ENCODE assay signal across 18 cellular contexts in the genomic region with DNA sequence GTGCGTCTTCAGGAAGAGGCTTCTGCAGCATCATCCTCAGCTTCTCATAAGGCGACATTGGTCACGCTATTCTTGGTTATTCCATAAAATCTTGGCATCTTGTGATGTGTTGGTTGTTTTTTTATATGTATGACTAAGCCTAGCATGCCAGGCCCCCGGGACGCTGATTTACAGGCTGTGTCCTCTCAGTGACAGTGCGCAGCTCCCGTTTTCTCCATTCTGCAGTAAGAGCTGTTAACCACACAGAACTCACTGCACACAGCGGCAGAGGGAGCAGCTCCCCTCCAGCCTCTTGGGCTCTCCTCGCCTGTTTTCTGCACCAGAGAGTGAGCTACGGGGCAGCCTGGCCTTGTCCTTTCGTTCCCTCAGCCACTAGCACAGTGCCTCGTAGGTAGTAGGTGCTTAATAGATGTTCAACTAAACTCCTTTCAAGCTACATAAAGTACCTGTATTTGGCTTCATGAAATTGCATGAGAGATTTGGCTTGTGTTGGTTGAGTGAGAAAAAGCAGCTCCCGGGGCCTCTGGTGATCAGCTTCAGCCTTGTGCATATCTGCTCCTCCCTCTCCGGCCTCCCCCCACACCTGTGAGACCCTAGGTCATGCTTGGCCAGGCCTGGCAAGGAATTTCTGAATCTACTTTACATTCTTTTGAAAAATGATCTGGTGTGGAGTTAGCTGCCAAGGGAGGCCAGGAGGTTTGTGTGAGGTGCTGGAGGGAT.
"Had no signal": no experiment of that assay in that cellular context is flagged by ENCODE, and none has a peak within 500 bp of the region (broad histone marks: within the 10 kb centered on the region; RNA-seq: fewer than 3 reads in every experiment).

No MANE protein-coding gene starts in this region.

- H3K79me2 ChIP-seq: hepatocyte had no signal

- DNase-seq: activated CD4-positive, alpha-beta T cell treated with anti-CD3 and anti-CD28 coated beads for 1 hour; activated CD4-positive, alpha-beta T cell treated with anti-CD3 and anti-CD28 coated beads, Interleukin-2, amount 50 U/mL, for 48 hours; activated naive CD4-positive, alpha-beta T cell treated with anti-CD3 and anti-CD28 coated beads for 36 hours; islet precursor cell; mesendoderm; psoas muscle; stimulated activated CD4-positive, alpha-beta T cell treated with anti-CD3 and anti-CD28 coated beads, Interleukin-12 subunit alpha, Interleukin-12 subunit beta, amount 100 ng/mL, for 4 hours; stimulated activated CD4-positive, alpha-beta T cell treated with anti-CD3 and anti-CD28 coated beads, Interleukin-2, amount 100 ng/mL, for 48 hours; T-helper 9 cell had no signal

- H3K4me2 ChIP-seq: hepatocyte had no signal

- H2AFZ ChIP-seq: hepatocyte had no signal

- H3K4me1 Mint-ChIP-seq: stimulated activated memory B cell treated with anti-CD40 and anti-IgM and Interleukin-4, amounts not matched to agents 10 μg/mL and 1 μg/mL and 100 μg/mL, for 72 hours had no signal

- H3K9me3 Mint-ChIP-seq: activated naive CD4-positive, alpha-beta T cell treated with anti-CD3 and anti-CD28 coated beads for 36 hours; activated T-helper 2 cell treated with anti-CD3 and anti-CD28 coated beads, Interferon-gamma antibody, Interleukin-2, Interleukin-4, amounts not matched to agents 10 μg/mL and 5 μg/mL and 100 μg/mL, durations not matched to agents 14 hours and 24 hours and 36 hours; nephron; stimulated activated memory B cell treated with anti-CD40 and anti-IgM and Interleukin-4, amounts not matched to agents 10 μg/mL and 1 μg/mL and 100 μg/mL, for 72 hours had no signal

- ATAC-seq: gastroesophageal sphincter, psoas muscle had no signal

- H3K27ac ChIP-seq: ascending aorta, epithelial cell of prostate, gastroesophageal sphincter, hepatocyte, psoas muscle, tibial nerve, vagina had no signal

- H3K36me3 ChIP-seq: ascending aorta, gastroesophageal sphincter, tibial nerve, vagina had no signal

- H3K27ac Mint-ChIP-seq: activated naive CD4-positive, alpha-beta T cell treated with anti-CD3 and anti-CD28 coated beads for 36 hours; activated T-helper 2 cell treated with anti-CD3 and anti-CD28 coated beads, Interferon-gamma antibody, Interleukin-2, Interleukin-4, amounts not matched to agents 10 μg/mL and 5 μg/mL and 100 μg/mL, durations not matched to agents 14 hours and 24 hours and 36 hours; nephron; stimulated activated memory B cell treated with anti-CD40 and anti-IgM and Interleukin-4, amounts not matched to agents 10 μg/mL and 1 μg/mL and 100 μg/mL, for 72 hours had no signal

- H3K9me3 ChIP-seq: ascending aorta, gastroesophageal sphincter, psoas muscle, tibial nerve, vagina had no signal

- H3K27me3 ChIP-seq: ascending aorta, hepatocyte, tibial nerve, vagina had no signal

- H3K4me3 ChIP-seq: ascending aorta, gastroesophageal sphincter, hepatocyte, psoas muscle, tibial nerve, vagina had no signal

- H3K4me3 Mint-ChIP-seq: activated naive CD4-positive, alpha-beta T cell treated with anti-CD3 and anti-CD28 coated beads for 36 hours; nephron; stimulated activated memory B cell treated with anti-CD40 and anti-IgM and Interleukin-4, amounts not matched to agents 10 μg/mL and 1 μg/mL and 100 μg/mL, for 72 hours had no signal

- H3K36me3 Mint-ChIP-seq: stimulated activated memory B cell treated with anti-CD40 and anti-IgM and Interleukin-4, amounts not matched to agents 10 μg/mL and 1 μg/mL and 100 μg/mL, for 72 hours had no signal

- H3K4me1 ChIP-seq: ascending aorta, gastroesophageal sphincter, psoas muscle, tibial nerve, vagina had no signal
